ENCODE assay signal across 12 cellular contexts in the genomic region with DNA sequence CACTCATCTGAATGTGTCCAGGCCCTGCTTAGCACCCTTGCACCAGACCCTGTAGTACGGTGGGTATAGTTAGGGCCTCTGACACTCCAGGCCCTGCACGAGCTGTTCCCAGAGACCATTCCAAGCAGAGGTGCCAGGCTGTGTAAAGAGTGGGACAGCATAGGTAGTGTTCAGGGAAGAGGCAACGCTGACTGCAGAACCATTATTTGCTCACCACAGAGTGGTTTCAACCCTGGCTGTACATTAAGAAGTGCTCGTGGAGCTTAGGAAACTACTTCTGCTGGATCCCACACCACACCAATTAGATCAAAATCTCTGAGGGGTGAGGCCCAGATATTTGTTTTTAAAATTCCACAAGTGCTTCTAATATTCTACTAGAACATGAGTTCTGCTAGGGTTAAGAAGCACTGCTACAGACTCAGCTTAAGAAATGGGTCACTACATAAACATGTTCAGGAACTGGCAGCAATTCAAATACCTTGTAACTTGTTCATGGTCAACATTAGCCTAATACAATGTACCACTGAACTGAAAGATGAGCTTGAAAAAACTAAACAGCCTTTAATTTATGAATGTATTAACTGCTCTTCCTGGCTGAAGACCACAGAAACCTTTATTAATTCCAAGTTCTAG.
DNase-seq lines count a peak whose midpoint lies in the region; FAIRE-seq and TF ChIP-seq lines count a peak whose summit lies in the region.
"Had no signal": no experiment of that assay in that cellular context is flagged by ENCODE, and none has a peak within 500 bp of the region (broad histone marks: within the 10 kb centered on the region; RNA-seq: fewer than 3 reads in every experiment).

No MANE protein-coding gene starts in this region.

- no peaks in the 10 kb centered on the region for H3K9me3 ChIP-seq in stomach smooth muscle (ENCODE audit: control insufficient read depth in 2 of 2, low read length in 2 of 2)
- no peaks in the 10 kb centered on the region for H3K9me3 ChIP-seq in A673 (ENCODE audit: low read depth, low read length, poor library complexity, severe bottlenecking)

- peak; percentile 64 for FAIRE-seq in islet of Langerhans (lab: Jason Lieb, UNC)

- POLR2A ChIA-PET in A673 (lab: Charles Lee; ENCODE audit: low non-redundant PET), result no interaction called here

- no TSS peak for BruUV-seq in A673 (replicated peaks; lab: Mats Ljungman, UMichigan)

- DNase-seq in HCEC 1CT (peak; percentile 90), T47D (ENCODE audit: low read depth in 1 of 2, low spot score in 1 of 2) (peak; percentile 5 to 42), DMS153 treated with DMSO at 0.1 percent for 48 hours (lab: John Stamatoyannopoulos, UW; ENCODE audit: unreplicated experiment) (no peak), A673 (ENCODE audit: low spot score) (no peak), NCI-H2171 (lab: John Stamatoyannopoulos, UW) (no peak), activated gamma-delta T cell treated with Interleukin-2 at 50 U/mL for 16 hours (no peak)
- DNase-seq: activated CD4-positive, alpha-beta T cell treated with anti-CD3 and anti-CD28 coated beads for 36 hours; GOT3; NCI-H1105 treated with DMSO at 0.1 percent for 48 hours; stimulated activated naive CD4-positive, alpha-beta T cell treated with Interleukin-2 at 50 U/mL for 16 hours had no signal

- H3K4me3 ChIP-seq in stomach smooth muscle (ENCODE audit: low read length in 2 of 2), result no peak overlapping the region
- no peak overlapping the region for H3K4me3 ChIP-seq in A673 (ENCODE audit: low read depth, low read length, poor library complexity, severe bottlenecking)

- H3K27me3 ChIP-seq in stomach smooth muscle (ENCODE audit: control insufficient read depth in 1 of 2, insufficient read depth in 2 of 2, low read length in 2 of 2) (no peaks in the 10 kb centered on the region), A673 (replicated peaks; ENCODE audit: insufficient read depth, low read depth, low read length, poor library complexity) (peaks cover 23% of the 10 kb centered on the region)

- intact Hi-C loops in A673 (cut with micrococcal nuclease; ENCODE audit: unreplicated experiment), result loop anchor here (10.0 kb wide), 1 partner anchor 343 kb away; no protein-coding TSS in a partner anchor

- CTCF ChIA-PET in A673 (lab: Charles Lee), result no interaction called here

- no peak overlapping the region for H3K9ac ChIP-seq in stomach smooth muscle (ENCODE audit: low read length in 2 of 2)

- H3K27ac ChIP-seq in stomach smooth muscle (ENCODE audit: low read length), result peak overlapping the region; percentile 49
- H3K27ac ChIP-seq in A673 (ENCODE audit: low read depth, low read length, poor library complexity, severe bottlenecking), result no peak overlapping the region

- in situ Hi-C loops in T47D (cut with HindIII; ENCODE audit: low pct_unique_long_range_greater_than_20kb, low sequenced_read_pairs), result no loop called here

- H3K4me1 ChIP-seq in stomach smooth muscle (ENCODE audit: control insufficient read depth, insufficient read depth, low read length) (peaks cover 14% of the 10 kb centered on the region), A673 (ENCODE audit: insufficient read depth, low read length, poor library complexity, severe bottlenecking) (no peaks in the 10 kb centered on the region)

- no peaks in the 10 kb centered on the region for H3K36me3 ChIP-seq in stomach smooth muscle (ENCODE audit: control insufficient read depth in 2 of 2, insufficient read depth in 2 of 2, low read length in 2 of 2)
- no peaks in the 10 kb centered on the region for H3K36me3 ChIP-seq in A673 (ENCODE audit: insufficient read depth, low read length, poor library complexity, severe bottlenecking)

- TF ChIP-seq CTCF in A673 (conservative IDR thresholded peaks at IDR 0.05; ENCODE audit: low read depth, low read length), result no peak

Comparison
In these comparisons a context has a peak if more than half of its experiments do, and no peak if none do; other contexts are left out.
1. DNase-seq: peak in HCEC 1CT (single experiment) and T47D (2 of 2); none in DMS153 treated with DMSO at 0.1 percent for 48 hours (single experiment), A673 (single experiment), NCI-H2171 (single experiment) and activated gamma-delta T cell treated with Interleukin-2 at 50 U/mL for 16 hours (single experiment).